ENCODE assay signal across 8 cellular contexts in the genomic region with DNA sequence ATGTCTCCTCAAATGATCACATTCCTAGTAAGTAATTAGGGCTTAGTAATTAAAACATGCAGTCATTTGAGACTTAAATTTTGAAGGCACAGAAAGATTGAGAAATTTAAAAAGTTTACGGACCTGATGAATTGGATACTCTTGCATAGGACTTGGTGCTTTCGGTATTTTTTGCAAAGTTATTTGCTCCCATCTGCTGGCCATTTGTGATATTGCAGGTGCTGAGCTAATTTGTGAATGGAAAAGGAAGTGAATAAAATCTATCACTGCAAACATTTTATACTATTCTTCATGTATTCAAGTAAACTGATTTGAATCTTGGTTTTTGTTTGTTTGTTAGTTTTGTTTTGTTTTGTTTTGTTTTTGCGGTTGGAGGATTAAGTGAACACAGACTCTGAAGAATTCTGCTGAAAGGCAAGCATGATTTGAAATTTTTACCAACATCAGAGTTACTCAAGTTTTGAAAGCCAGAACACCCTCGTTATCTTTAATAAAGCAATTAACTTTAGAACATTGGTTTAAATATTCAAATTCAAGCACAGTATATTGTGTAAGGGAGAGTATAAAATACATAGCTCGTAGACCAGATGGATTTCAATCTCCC.
DNase-seq lines count a peak whose midpoint lies in the region; ATAC-seq and TF ChIP-seq lines count a peak whose summit lies in the region.

No MANE protein-coding gene starts in this region.

- H3K36me3 ChIP-seq in lower lobe of right lung, result no peaks in the 10 kb centered on the region

- no peaks in the 10 kb centered on the region for H3K4me1 ChIP-seq in lower lobe of right lung

- H3K4me3 ChIP-seq in lower lobe of right lung, result no peak overlapping the region

- no peak for ATAC-seq in T-helper 17 cell
- ATAC-seq in lower lobe of right lung, result no peak
- ATAC-seq in HG03439 (IDR thresholded peaks at IDR 0.05; ENCODE audit: unreplicated experiment), result no peak

- no peak overlapping the region for H3K4me3 Mint-ChIP-seq in T-helper 17 cell
- H3K4me3 Mint-ChIP-seq in chondrocyte (ENCODE audit: unreplicated experiment), result no peak overlapping the region

- H3K27me3 Mint-ChIP-seq in T-helper 17 cell (peaks cover 5% of the 10 kb centered on the region), chondrocyte (ENCODE audit: low read depth) (peaks cover 7% of the 10 kb centered on the region)

- H3K4me1 Mint-ChIP-seq in T-helper 17 cell (peaks cover 4% of the 10 kb centered on the region), chondrocyte (ENCODE audit: low read depth) (no peaks in the 10 kb centered on the region)

- TF ChIP-seq CTCF in LNCAP (IDR thresholded peaks at IDR 0.05) (peak; percentile 90), chondrocyte (IDR thresholded peaks at IDR 0.05) (peak; percentile 87), lower lobe of right lung (IDR thresholded peaks at IDR 0.05) (peak; percentile 86)

- DNase-seq in NCI-H2081 (lab: John Stamatoyannopoulos, UW) (peak; percentile 4 to 39), NCI-H2081 treated with DMSO at 0.1 percent for 48 hours (lab: John Stamatoyannopoulos, UW) (no peak), T-helper 17 cell (peak in 2 of 3 donors; percentile 8 to 20), chondrocyte (ENCODE audit: low spot score) (no peak), lower lobe of right lung (no peak)
- DNase-seq in stimulated activated CD8-positive, alpha-beta memory T cell treated with anti-CD3 and anti-CD28 coated beads, Interleukin-4, amount 100 ng/mL, for 24 hours (ENCODE audit: low read depth), result peak; percentile 15

- H3K9me3 ChIP-seq in T-helper 17 cell (ENCODE audit: control insufficient read depth, low read length, poor library complexity, severe bottlenecking), result no peaks in the 10 kb centered on the region
- no peaks in the 10 kb centered on the region for H3K9me3 ChIP-seq in lower lobe of right lung

- intact Hi-C loops in lower lobe of right lung (cut with DNase I), result no loop called here

- peaks cover 4% of the 10 kb centered on the region for H3K27me3 ChIP-seq in lower lobe of right lung (ENCODE audit: low read depth)

- no peak overlapping the region for H3K27ac ChIP-seq in lower lobe of right lung

- no peaks in the 10 kb centered on the region for H3K36me3 Mint-ChIP-seq in T-helper 17 cell (ENCODE audit: low read depth)
- no peaks in the 10 kb centered on the region for H3K36me3 Mint-ChIP-seq in chondrocyte (ENCODE audit: low read depth)

- H3K27ac Mint-ChIP-seq in T-helper 17 cell (no peak overlapping the region), chondrocyte (ENCODE audit: unreplicated experiment) (no peak overlapping the region)

- H3K9me3 Mint-ChIP-seq in chondrocyte (ENCODE audit: low read depth), result no peaks in the 10 kb centered on the region

Comparison
In these comparisons a context has a peak if more than half of its experiments do, and no peak if none do; other contexts are left out.
1. DNase-seq: peak in NCI-H2081 (2 of 2), T-helper 17 cell (2 of 3) and stimulated activated CD8-positive, alpha-beta memory T cell treated with anti-CD3 and anti-CD28 coated beads, Interleukin-4, amount 100 ng/mL, for 24 hours (single experiment); none in NCI-H2081 treated with DMSO at 0.1 percent for 48 hours (single experiment), chondrocyte (single experiment) and lower lobe of right lung (single experiment).
2. Peak in every context shown above with its lines, with median percentiles within 50 percentile points of each other: CTCF ChIP-seq.